28 cellular contexts compared by ENCODE assay signal in genomic region chr10:97255512-97256293, GRCh38. TPM values are rescaled to one million over a fixed set of nuclear protein-coding genes. Genes with fewer than 3 reads are reported as not detected.
DNase-seq lines count a peak whose midpoint lies in the region; ATAC-seq and TF ChIP-seq lines count a peak whose summit lies in the region.
"Had no signal": no experiment of that assay in that cellular context is flagged by ENCODE, and none has a peak within 500 bp of the region (broad histone marks: within the 10 kb centered on the region; RNA-seq: fewer than 3 reads in every experiment).

No MANE protein-coding gene starts in this region.

- TF ChIP-seq CTCF in left ventricle myocardium inferior (IDR thresholded peaks at IDR 0.05; ENCODE audit: borderline replicate concordance) = no peak
- TF ChIP-seq CTCF in PC-9 (conservative IDR thresholded peaks at IDR 0.05) = no peak

- H3K4me2 ChIP-seq in neuronal stem cell (ENCODE audit: insufficient read depth, low read length, poor library complexity, severe bottlenecking) (no peak overlapping the region), PC-9 (no peak overlapping the region)
- H3K4me2 ChIP-seq: KMS-11 had no signal

- peaks cover 0 to 2% (median 2%) of the 10 kb centered on the region in 4 donors for H3K4me1 Mint-ChIP-seq in naive thymus-derived CD8-positive, alpha-beta T cell
- H3K4me1 Mint-ChIP-seq: mesothelial cell of epicardium, T-cell had no signal

- no peak overlapping the region for H3K9ac ChIP-seq in neuronal stem cell (ENCODE audit: low read depth, low read length, poor library complexity)
- H3K9ac ChIP-seq: KMS-11 had no signal

- H3K36me3 ChIP-seq in left ventricle myocardium inferior (peaks cover 32% of the 10 kb centered on the region), neuronal stem cell (replicated peaks in 1 of 2; ENCODE audit: control insufficient read depth in 2 of 2, insufficient read depth in 2 of 2, low read length in 2 of 2) (peaks cover 10 to 62% of the 10 kb centered on the region in 2 donors), PC-9 (ENCODE audit: low read depth) (no peaks in the 10 kb centered on the region)

- H2BK12ac ChIP-seq in neuronal stem cell (ENCODE audit: low read length) = no peak overlapping the region

- H3K4me1 ChIP-seq in left ventricle myocardium inferior = peaks cover 5% of the 10 kb centered on the region
- H3K4me1 ChIP-seq in neuronal stem cell (ENCODE audit: control insufficient read depth in 2 of 2, insufficient read depth in 1 of 2, low read depth in 1 of 2, low read length in 2 of 2) = no peaks in the 10 kb centered on the region
- H3K4me1 ChIP-seq in PC-9 (replicated peaks; ENCODE audit: insufficient read depth) = no peaks in the 10 kb centered on the region
- H3K4me1 ChIP-seq: SJSA1, stomach, tibial artery, vagina had no signal

- no peak overlapping the region for H4K8ac ChIP-seq in neuronal stem cell (ENCODE audit: low read depth, low read length)

- WGBS in neuronal stem cell (ENCODE audit: extremely low coverage in 2 of 2, insufficient read length in 2 of 2, insufficient replicate concordance in 1 of 2), 2 donors = no CpG with 5 or more reads among the region's 5 CpGs

- no peak overlapping the region for H3K23ac ChIP-seq in neuronal stem cell (ENCODE audit: low read depth, low read length, poor library complexity)

- no TSS peak for BruUV-seq in PC-9 (replicated peaks; lab: Mats Ljungman, UMichigan)

- H3K18ac ChIP-seq in neuronal stem cell (ENCODE audit: low read length) = no peak overlapping the region

- no peak for ATAC-seq in naive thymus-derived CD8-positive, alpha-beta T cell
- no peak for ATAC-seq in GM19328 (IDR thresholded peaks at IDR 0.05; ENCODE audit: unreplicated experiment)
- ATAC-seq: T-cell had no signal

- H3K79me1 ChIP-seq in neuronal stem cell (ENCODE audit: low read depth, low read length) = no peaks in the 10 kb centered on the region

- H3K36me3 Mint-ChIP-seq in naive thymus-derived CD8-positive, alpha-beta T cell = peaks cover 7 to 64% (median 31%) of the 10 kb centered on the region in 3 donors

- H2BK5ac ChIP-seq in neuronal stem cell (ENCODE audit: low read length) = no peak overlapping the region

- H3K27ac Mint-ChIP-seq in naive thymus-derived CD8-positive, alpha-beta T cell = peak overlapping the region in 6 of 10 donors; percentile 13 to 84 (median 52)
- H3K27ac Mint-ChIP-seq: mesothelial cell of epicardium, T-cell had no signal

- H3K27ac ChIP-seq in left ventricle myocardium inferior (replicated peaks) (peak overlapping the region; percentile 51), neuronal stem cell (replicated peaks; ENCODE audit: low read length) (no peak overlapping the region), PC-9 (no peak overlapping the region)
- H3K27ac ChIP-seq: dorsolateral prefrontal cortex, HL-60, KMS-11, RWPE1, SJSA1, tibial artery, vagina had no signal

- H3F3A ChIP-seq in PC-9 (ENCODE audit: insufficient read depth, low read depth) = no peaks in the 10 kb centered on the region

- no peaks in the 10 kb centered on the region for H3K27me3 Mint-ChIP-seq in naive thymus-derived CD8-positive, alpha-beta T cell
- H3K27me3 Mint-ChIP-seq: naive B cell, T-cell had no signal

- no peak overlapping the region for H2BK15ac ChIP-seq in neuronal stem cell (ENCODE audit: low read length)

- H4K20me1 ChIP-seq in PC-9 (ENCODE audit: insufficient read depth) = no peaks in the 10 kb centered on the region

- no peak overlapping the region for H3K4me3 Mint-ChIP-seq in naive thymus-derived CD8-positive, alpha-beta T cell
- H3K4me3 Mint-ChIP-seq: mesothelial cell of epicardium, naive B cell, T-cell had no signal

- H3K9me3 ChIP-seq in left ventricle myocardium inferior (replicated peaks) = no peaks in the 10 kb centered on the region
- H3K9me3 ChIP-seq in neuronal stem cell (replicated peaks in 1 of 2; ENCODE audit: control insufficient read depth in 2 of 2, insufficient read depth in 1 of 2, low read depth in 1 of 2, low read length in 2 of 2) = peaks cover 0 to 3% of the 10 kb centered on the region in 2 donors
- no peaks in the 10 kb centered on the region for H3K9me3 ChIP-seq in PC-9 (ENCODE audit: insufficient read depth, low read depth)
- H3K9me3 ChIP-seq: Caco-2, heart right ventricle, MG63, SJSA1, stomach, tibial artery, vagina had no signal

- H3K9me2 ChIP-seq in PC-9 (ENCODE audit: insufficient read depth) = no peaks in the 10 kb centered on the region

- no peak overlapping the region for H2BK120ac ChIP-seq in neuronal stem cell (ENCODE audit: low read depth, low read length)

- no peak overlapping the region for H3K4ac ChIP-seq in neuronal stem cell (ENCODE audit: low read length)

- in situ Hi-C loops in SK-MEL-5 (cut with HindIII; ENCODE audit: low pct_unique_long_range_greater_than_20kb, low sequenced_read_pairs) = no loop called here

- no peak overlapping the region for H3K14ac ChIP-seq in neuronal stem cell (ENCODE audit: low read length)

- POLR2A ChIA-PET in naive thymus-derived CD8-positive, alpha-beta T cell (lab: Charles Lee) = no interaction called here
- POLR2A ChIA-PET in PC-9 (lab: Charles Lee; ENCODE audit: unreplicated experiment) = no interaction called here

- CTCF ChIA-PET in PC-9 (lab: Charles Lee) = no interaction called here

- H3K4me3 ChIP-seq in left ventricle myocardium inferior (no peak overlapping the region), neuronal stem cell (ENCODE audit: low read length in 2 of 2) (no peak overlapping the region), PC-9 (no peak overlapping the region)
- H3K4me3 ChIP-seq: dorsolateral prefrontal cortex, heart right ventricle, MG63, SJSA1, stomach, tibial artery, vagina had no signal

- H2AK5ac ChIP-seq in neuronal stem cell (ENCODE audit: low read depth, low read length) = no peak overlapping the region

- peaks cover 0 to 3% (median 0%) of the 10 kb centered on the region in 9 donors for H3K9me3 Mint-ChIP-seq in naive thymus-derived CD8-positive, alpha-beta T cell
- H3K9me3 Mint-ChIP-seq: T-cell had no signal

- H4K91ac ChIP-seq in neuronal stem cell (ENCODE audit: low read depth, low read length, poor library complexity) = no peak overlapping the region

- intact Hi-C loops in left ventricle myocardium inferior (cut with micrococcal nuclease) = no loop called here
- intact Hi-C loops in cardiac septum (cut with DNase I) = no loop called here
- intact Hi-C loops in PC-9 (cut with micrococcal nuclease; ENCODE audit: unreplicated experiment) = no loop called here

- H3K27me3 ChIP-seq in left ventricle myocardium inferior (ENCODE audit: low read depth) = no peaks in the 10 kb centered on the region
- H3K27me3 ChIP-seq in neuronal stem cell (ENCODE audit: control insufficient read depth in 3 of 3, insufficient read depth in 3 of 3, low read depth in 1 of 3, low read length in 3 of 3) = no peaks in the 10 kb centered on the region
- no peaks in the 10 kb centered on the region for H3K27me3 ChIP-seq in PC-9 (ENCODE audit: insufficient read depth, low read depth)
- H3K27me3 ChIP-seq: dorsolateral prefrontal cortex, heart right ventricle, MG63, SJSA1, stomach, tibial artery, vagina had no signal

- no peak overlapping the region for H2AFZ ChIP-seq in neuronal stem cell (ENCODE audit: low read length)
- H2AFZ ChIP-seq in PC-9 = no peak overlapping the region

- H3K79me2 ChIP-seq in PC-9 (ENCODE audit: low read depth) = no peaks in the 10 kb centered on the region

- DNase-seq in left ventricle myocardium inferior (no peak), cardiac septum (ENCODE audit: low spot score) (no peak), SK-MEL-5 (ENCODE audit: low read depth, low spot score) (peak; percentile 49), neuronal stem cell (ENCODE audit: low spot score) (no peak), PC-9 (no peak)
- no peak for DNase-seq in naive thymus-derived CD8-positive, alpha-beta T cell
- DNase-seq: activated CD4-positive, CD25-positive, alpha-beta regulatory T cell; activated effector memory CD4-positive, alpha-beta T cell treated with Interleukin-2 at 50 U/mL for 16 hours; Caco-2; DMS53; dorsolateral prefrontal cortex; heart right ventricle; kidney; MG63; naive B cell; NCI-H1105; NCI-H187; NCI-H82; stomach; T-cell; tibial artery had no signal

RNA-seq across cellular contexts. Expression of gene ARHGAP19, which starts 36.7 kb away (rescaled TPM):
- total RNA-seq in left ventricle myocardium inferior = 4.2 TPM
- total RNA-seq in cardiac septum = 4.4 TPM
- 8.9 and 9.6 TPM in 2 replicates for total RNA-seq in SK-MEL-5 (2014; rRNA removed; shearing (Covaris generic))
- polyA plus RNA-seq in SK-MEL-5 (2015; cell fraction: cytosol; rRNA removed) = 8.5 and 9.7 TPM in 2 replicates
- polyA plus RNA-seq in SK-MEL-5 (2015; cell fraction: nucleus; rRNA removed) = 15.2 and 20.4 TPM in 2 replicates
- total RNA-seq in naive thymus-derived CD8-positive, alpha-beta T cell = 10 to 100 TPM; 13.7 to 19.0 TPM
- polyA plus RNA-seq in naive thymus-derived CD8-positive, alpha-beta T cell = 1 to 10 TPM; 5.3 to 5.6 (median 5.3) TPM
- 32.1 TPM for polyA plus RNA-seq in neuronal stem cell (2013, experiment 1 of 2)
- 34.3 TPM for polyA plus RNA-seq in neuronal stem cell (2013, experiment 2 of 2)
- 11.2 and 11.5 TPM in 2 replicates for total RNA-seq in PC-9 (2021)
